In the genomic region with DNA sequence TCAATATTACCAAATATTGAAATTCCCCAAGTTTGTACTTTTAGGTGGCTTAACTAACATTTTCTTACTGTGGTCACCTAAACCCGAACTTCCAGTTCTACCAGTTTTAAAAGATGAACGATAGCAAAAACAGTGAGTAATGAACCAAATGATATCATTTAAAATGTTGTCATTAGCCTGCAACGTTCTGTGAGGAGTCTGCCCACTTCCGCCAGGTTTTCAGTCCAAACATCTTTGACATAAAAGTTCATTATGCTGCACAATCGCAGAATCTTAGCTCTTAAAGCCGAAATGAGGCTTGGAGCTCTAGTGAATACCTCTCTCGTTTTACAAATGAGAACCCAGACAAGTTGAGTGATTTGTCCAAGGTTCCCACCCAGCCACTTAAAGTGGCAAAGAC, we compare ENCODE assay signal across 1 cellular context.
TF ChIP-seq lines count a peak whose summit lies in the region.

No MANE protein-coding gene starts in this region.

TF ChIP-seq in K562, 482 proteins besides CTCF, POLR2A, EP300 and RAD21:
- TF ChIP-seq MCM2 (IDR thresholded peaks at IDR 0.05; ENCODE audit: low read depth): no peak
- TF ChIP-seq, protein P1, sequence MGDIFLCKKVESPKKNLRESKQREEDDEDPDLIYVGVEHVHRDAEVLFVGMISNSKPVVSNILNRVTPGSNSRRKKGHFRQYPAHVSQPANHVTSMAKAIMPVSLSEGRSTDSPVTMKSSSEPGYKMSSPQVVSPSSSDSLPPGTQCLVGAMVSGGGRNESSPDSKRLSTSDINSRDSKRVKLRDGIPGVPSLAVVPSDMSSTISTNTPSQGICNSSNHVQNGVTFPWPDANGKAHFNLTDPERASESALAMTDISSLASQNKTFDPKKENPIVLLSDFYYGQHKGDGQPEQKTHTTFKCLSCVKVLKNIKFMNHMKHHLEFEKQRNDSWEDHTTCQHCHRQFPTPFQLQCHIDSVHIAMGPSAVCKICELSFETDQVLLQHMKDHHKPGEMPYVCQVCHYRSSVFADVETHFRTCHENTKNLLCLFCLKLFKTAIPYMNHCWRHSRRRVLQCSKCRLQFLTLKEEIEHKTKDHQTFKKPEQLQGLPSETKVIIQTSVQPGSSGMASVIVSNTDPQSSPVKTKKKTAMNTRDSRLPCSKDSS (IDR thresholded peaks at IDR 0.05; ENCODE audit: low read depth, partially characterized antibody): no peak
- no peak for TF ChIP-seq NRF1 (conservative IDR thresholded peaks at IDR 0.05 in 1 of 2, IDR thresholded peaks at IDR 0.05 in 1 of 2)
- TF ChIP-seq ZNF57 (CRISPR knock-in tag; IDR thresholded peaks at IDR 0.05): no peak
- TF ChIP-seq BRF1 (IDR thresholded peaks at IDR 0.05; ENCODE audit: borderline replicate concordance, extremely low read depth, insufficient read length): no peak
- TF ChIP-seq ZNF766 (CRISPR knock-in tag; conservative IDR thresholded peaks at IDR 0.05): no peak
- no peak for TF ChIP-seq MCM7 (IDR thresholded peaks at IDR 0.05)
- TF ChIP-seq, protein P2, sequence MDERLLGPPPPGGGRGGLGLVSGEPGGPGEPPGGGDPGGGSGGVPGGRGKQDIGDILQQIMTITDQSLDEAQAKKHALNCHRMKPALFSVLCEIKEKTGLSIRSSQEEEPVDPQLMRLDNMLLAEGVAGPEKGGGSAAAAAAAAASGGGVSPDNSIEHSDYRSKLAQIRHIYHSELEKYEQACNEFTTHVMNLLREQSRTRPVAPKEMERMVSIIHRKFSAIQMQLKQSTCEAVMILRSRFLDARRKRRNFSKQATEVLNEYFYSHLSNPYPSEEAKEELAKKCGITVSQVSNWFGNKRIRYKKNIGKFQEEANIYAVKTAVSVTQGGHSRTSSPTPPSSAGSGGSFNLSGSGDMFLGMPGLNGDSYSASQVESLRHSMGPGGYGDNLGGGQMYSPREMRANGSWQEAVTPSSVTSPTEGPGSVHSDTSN (CRISPR knock-in tag; IDR thresholded peaks at IDR 0.05; ENCODE audit: low read depth): no peak
- TF ChIP-seq, protein P2 (tag; conservative IDR thresholded peaks at IDR 0.05; ENCODE audit: low read depth): no peak
- TF ChIP-seq RBM22 (IDR thresholded peaks at IDR 0.05; ENCODE audit: low read depth, low read length, poor library complexity, severe bottlenecking): no peak
- no peak for TF ChIP-seq ZNF23 (CRISPR knock-in tag; IDR thresholded peaks at IDR 0.05)
- TF ChIP-seq, protein P3, sequence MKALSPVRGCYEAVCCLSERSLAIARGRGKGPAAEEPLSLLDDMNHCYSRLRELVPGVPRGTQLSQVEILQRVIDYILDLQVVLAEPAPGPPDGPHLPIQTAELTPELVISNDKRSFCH (CRISPR knock-in tag; IDR thresholded peaks at IDR 0.05): no peak
- TF ChIP-seq, protein P3 (tag; IDR thresholded peaks at IDR 0.05): no peak
- no peak for TF ChIP-seq ZNF24 (IDR thresholded peaks at IDR 0.05)
- TF ChIP-seq, protein P4, sequence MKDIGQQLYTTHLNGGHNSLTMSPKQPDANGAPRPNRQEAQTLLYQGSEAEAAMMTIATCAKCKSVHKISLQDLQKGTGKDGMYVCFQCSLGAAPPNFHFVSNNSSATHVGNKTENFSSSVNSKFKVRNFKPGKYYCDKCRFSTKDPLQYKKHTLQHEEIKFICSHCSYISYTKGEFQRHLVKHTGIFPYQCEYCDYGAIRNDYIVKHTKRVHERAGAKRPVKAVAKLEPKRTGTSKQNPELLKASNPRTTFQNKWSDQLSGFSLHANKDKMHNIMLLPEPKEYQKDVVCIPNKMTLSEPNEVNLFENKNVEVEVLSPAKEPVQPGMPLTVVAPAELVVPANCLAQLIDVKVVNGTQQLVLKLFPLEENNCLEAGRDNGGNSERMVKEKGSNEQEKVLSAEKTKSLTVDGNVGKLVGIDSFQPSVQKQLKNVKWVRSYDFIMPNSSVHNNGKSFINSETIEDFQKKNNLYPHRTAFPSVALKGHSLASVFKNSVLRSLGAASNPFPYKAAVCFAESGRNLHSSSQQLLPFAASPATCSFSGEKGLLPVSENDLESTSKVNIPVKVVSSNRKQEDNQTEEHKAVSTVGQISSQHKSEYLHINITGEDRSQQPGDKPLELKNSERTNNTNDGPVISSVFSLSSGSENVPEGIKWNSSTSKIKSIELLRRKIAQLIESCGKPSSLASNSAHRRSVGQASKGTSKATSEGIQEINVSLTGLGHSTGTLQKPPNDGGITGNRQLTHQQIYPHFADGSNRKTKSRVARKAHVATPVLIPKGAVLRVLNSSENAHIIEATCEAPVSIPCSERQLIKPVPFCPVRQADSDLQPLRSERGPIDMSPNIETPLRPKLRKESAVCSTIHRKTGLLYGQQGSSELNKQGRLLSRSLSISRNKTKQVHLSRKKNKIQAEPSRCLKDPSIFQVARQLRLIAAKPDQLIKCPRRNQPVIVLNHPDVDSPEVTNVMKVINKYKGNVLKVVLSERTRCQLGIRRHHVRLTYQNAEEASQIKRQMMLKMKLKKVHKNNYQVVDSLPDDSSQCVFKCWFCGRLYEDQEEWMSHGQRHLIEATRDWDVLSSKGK (CRISPR knock-in tag; IDR thresholded peaks at IDR 0.05): no peak
- no peak for TF ChIP-seq NUFIP1 (IDR thresholded peaks at IDR 0.05; ENCODE audit: partially characterized antibody)
- TF ChIP-seq, protein P5, sequence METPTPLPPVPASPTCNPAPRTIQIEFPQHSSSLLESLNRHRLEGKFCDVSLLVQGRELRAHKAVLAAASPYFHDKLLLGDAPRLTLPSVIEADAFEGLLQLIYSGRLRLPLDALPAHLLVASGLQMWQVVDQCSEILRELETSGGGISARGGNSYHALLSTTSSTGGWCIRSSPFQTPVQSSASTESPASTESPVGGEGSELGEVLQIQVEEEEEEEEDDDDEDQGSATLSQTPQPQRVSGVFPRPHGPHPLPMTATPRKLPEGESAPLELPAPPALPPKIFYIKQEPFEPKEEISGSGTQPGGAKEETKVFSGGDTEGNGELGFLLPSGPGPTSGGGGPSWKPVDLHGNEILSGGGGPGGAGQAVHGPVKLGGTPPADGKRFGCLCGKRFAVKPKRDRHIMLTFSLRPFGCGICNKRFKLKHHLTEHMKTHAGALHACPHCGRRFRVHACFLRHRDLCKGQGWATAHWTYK (CRISPR knock-in tag; IDR thresholded peaks at IDR 0.05): no peak
- no peak for TF ChIP-seq TFAM (CRISPR knock-in tag; conservative IDR thresholded peaks at IDR 0.05)
- no peak for TF ChIP-seq NEUROD1 (IDR thresholded peaks at IDR 0.05; ENCODE audit: borderline replicate concordance, low read depth, low read length, partially characterized antibody)
